13 cellular contexts compared by ENCODE assay signal in the genomic region with DNA sequence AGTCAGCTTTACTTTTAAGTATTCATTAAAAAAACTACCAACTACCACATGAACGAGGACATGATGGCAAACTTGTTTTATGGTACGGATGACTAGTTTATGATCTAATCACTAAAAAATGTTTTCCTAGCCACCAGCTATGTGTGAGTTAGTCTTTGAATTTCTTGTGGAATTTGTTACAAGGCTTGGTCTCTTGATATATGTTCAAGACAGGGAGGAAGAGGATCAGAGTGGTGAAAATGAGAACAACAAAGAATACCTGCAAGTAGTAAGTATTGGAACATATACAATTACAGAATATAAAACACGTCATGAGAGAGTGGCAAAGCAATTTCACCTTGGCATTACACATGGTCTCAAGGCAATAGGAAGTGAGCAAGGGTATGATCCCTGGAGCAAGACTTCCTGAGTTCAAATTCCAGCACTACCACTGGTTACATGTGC.
DNase-seq lines count a peak whose midpoint lies in the region; ATAC-seq lines count a peak whose summit lies in the region.
"Had no signal": no experiment of that assay in that cellular context is flagged by ENCODE, and none has a peak within 500 bp of the region (broad histone marks: within the 10 kb centered on the region; RNA-seq: fewer than 3 reads in every experiment).

No MANE protein-coding gene starts in this region.

- no peak overlapping the region for H4K12ac ChIP-seq in trophoblast cell (ENCODE audit: low read depth, low read length)

- no peak overlapping the region for H2BK5ac ChIP-seq in trophoblast cell (ENCODE audit: low read depth, low read length, poor library complexity)

- no peak overlapping the region for H4K91ac ChIP-seq in trophoblast cell (ENCODE audit: low read depth, low read length)

- peak; percentile 97 for DNase-seq in ELR (ENCODE audit: low read depth)
- DNase-seq in RPMI7951 (ENCODE audit: low read depth), result peak; percentile 90
- DNase-seq in trophoblast cell, result peak; percentile 21 to 88
- DNase-seq in activated CD8-positive, alpha-beta memory T cell treated with anti-CD3 and anti-CD28 coated beads, Interleukin-2, amount 50 U/mL, for 48 hours, result no peak
- no peak for DNase-seq in NCI-H748 (lab: John Stamatoyannopoulos, UW; ENCODE audit: unreplicated experiment)
- DNase-seq in RPMI8226, result no peak
- DNase-seq: DMS153; NCI-H2081 treated with DMSO at 0.1 percent for 48 hours; Peyer's patch; stimulated activated CD4-positive, alpha-beta T cell treated with anti-CD3 and anti-CD28 coated beads, Interleukin-1b, Interleukin-23, amount 100 ng/mL, for 48 hours had no signal

- ATAC-seq in esophagus mucosa, result peak; percentile 41
- no peak for ATAC-seq in GM21825 (IDR thresholded peaks at IDR 0.05; ENCODE audit: unreplicated experiment)
- ATAC-seq: activated CD4-positive, CD25-positive, alpha-beta regulatory T cell treated with anti-CD3 and anti-CD28 coated beads, Interleukin-2, amount 50 U/mL, for 24 hours had no signal

- no peak overlapping the region for H2AFZ ChIP-seq in trophoblast cell (ENCODE audit: insufficient read depth, low read length, poor library complexity)

- H3K36me3 ChIP-seq in trophoblast cell (ENCODE audit: control insufficient read depth in 1 of 2, insufficient read depth in 2 of 2, low read length in 2 of 2), result no peaks in the 10 kb centered on the region
- H3K36me3 ChIP-seq: Peyer's patch had no signal

- H3K4ac ChIP-seq in trophoblast cell (ENCODE audit: low read depth, low read length), result no peak overlapping the region

- H3K9ac ChIP-seq in trophoblast cell (ENCODE audit: low read length), result no peak overlapping the region

- H3K4me1 ChIP-seq in trophoblast cell (ENCODE audit: control insufficient read depth in 1 of 2, insufficient read depth in 2 of 2, low read length in 2 of 2), result peaks cover 0 to 6% of the 10 kb centered on the region in 2 experiments
- H3K4me1 ChIP-seq: Peyer's patch had no signal

- no CpG with 5 or more reads among the region's 3 CpGs for WGBS in trophoblast cell (ENCODE audit: extremely low coverage, insufficient coverage, insufficient read length)

- H3K27ac ChIP-seq in trophoblast cell (ENCODE audit: low read depth, low read length), result no peak overlapping the region
- H3K27ac ChIP-seq: Peyer's patch had no signal

- no peak overlapping the region for H3K23ac ChIP-seq in trophoblast cell (ENCODE audit: low read length)

- peaks cover 4% of the 10 kb centered on the region for H3K79me1 ChIP-seq in trophoblast cell (ENCODE audit: low read length)

- H3K9me3 ChIP-seq in trophoblast cell (ENCODE audit: insufficient read depth, low read depth, low read length), result no peaks in the 10 kb centered on the region

- no peaks in the 10 kb centered on the region for H3K79me2 ChIP-seq in trophoblast cell (ENCODE audit: control insufficient read depth, insufficient read depth, low read length, poor library complexity)

- H3K14ac ChIP-seq in trophoblast cell (ENCODE audit: low read length), result no peak overlapping the region

- H3K27me3 ChIP-seq in trophoblast cell (ENCODE audit: insufficient read depth, low read length), result no peaks in the 10 kb centered on the region
- H3K27me3 ChIP-seq: Peyer's patch had no signal

- no peak overlapping the region for H2AK5ac ChIP-seq in trophoblast cell (ENCODE audit: low read length)

- no peak overlapping the region for H2BK12ac ChIP-seq in trophoblast cell (ENCODE audit: low read length)

- no peak overlapping the region for H2BK120ac ChIP-seq in trophoblast cell (ENCODE audit: insufficient read depth, low read length, poor library complexity)

- no peak overlapping the region for H3K18ac ChIP-seq in trophoblast cell (ENCODE audit: low read length)

- no peak overlapping the region for H3K4me2 ChIP-seq in trophoblast cell (ENCODE audit: low read length)

- no peak overlapping the region for H4K8ac ChIP-seq in trophoblast cell (ENCODE audit: low read depth, low read length)

- H3K4me3 ChIP-seq in trophoblast cell (ENCODE audit: low read depth, low read length), result no peak overlapping the region
- H3K4me3 ChIP-seq: Peyer's patch had no signal

Comparison
In these comparisons a context has a peak if more than half of its experiments do, and no peak if none do; other contexts are left out.
1. DNase-seq: peak in ELR (single experiment), RPMI7951 (single experiment) and trophoblast cell (2 of 2); none in activated CD8-positive, alpha-beta memory T cell treated with anti-CD3 and anti-CD28 coated beads, Interleukin-2, amount 50 U/mL, for 48 hours (single experiment), NCI-H748 (single experiment) and RPMI8226 (single experiment).